In genomic region chr2:157127249-157128012, GRCh38 we compare ENCODE assay signal across 34 cellular contexts.
"Had no signal": no experiment of that assay in that cellular context is flagged by ENCODE, and none has a peak within 500 bp of the region (broad histone marks: within the 10 kb centered on the region; RNA-seq: fewer than 3 reads in every experiment).

No MANE protein-coding gene starts in this region.

- H3K4me1 ChIP-seq: ascending aorta, Peyer's patch, SJSA1 had no signal

- H3K9me3 ChIP-seq: ascending aorta, Peyer's patch, SJSA1, SK-N-SH had no signal

- H3K27me3 Mint-ChIP-seq: activated CD8-positive, alpha-beta T cell treated with anti-CD3 and anti-CD28 coated beads for 36 hours; activated naive CD8-positive, alpha-beta T cell treated with anti-CD3 and anti-CD28 coated beads for 36 hours had no signal

- ATAC-seq: activated CD8-positive, alpha-beta T cell treated with anti-CD3 and anti-CD28 coated beads for 36 hours; activated T-cell treated with anti-CD3 and anti-CD28 coated beads, Interleukin-2, amount 50 U/mL, for 72 hours; activated T-helper 17 cell treated with anti-CD3 and anti-CD28 coated beads, Interleukin-2, amount 50 U/mL, for 72 hours; PC-3 had no signal

- H3K36me3 Mint-ChIP-seq: activated naive CD8-positive, alpha-beta T cell treated with anti-CD3 and anti-CD28 coated beads for 36 hours had no signal

- H3K36me3 ChIP-seq: ascending aorta, Peyer's patch, SJSA1 had no signal

- H3K27ac Mint-ChIP-seq: activated CD4-positive, alpha-beta T cell treated with anti-CD3 and anti-CD28 coated beads, Interleukin-2, amount 10 ng/mL, durations not matched to agents 24 days and 14 days; activated CD8-positive, alpha-beta T cell treated with anti-CD3 and anti-CD28 coated beads for 36 hours; activated naive CD8-positive, alpha-beta T cell treated with anti-CD3 and anti-CD28 coated beads for 36 hours; activated T-cell treated with anti-CD3 and anti-CD28 coated beads, Interleukin-2, amount 50 U/mL, for 72 hours; activated T-helper 17 cell treated with anti-CD3 and anti-CD28 coated beads, Interleukin-2, amount 50 U/mL, for 72 hours; T-helper 1 cell treated with Interleukin-12 subunit alpha and Interleukin-12 subunit beta and Interleukin-4 antibody, amounts not matched to agents 30 μg/mL and 1 μg/mL, for 36 hours; T-helper 2 cell treated with Interferon-gamma antibody and Interleukin-4, amounts not matched to agents 5 μg/mL and 100 μg/mL, for 36 hours had no signal

- H3K9me3 Mint-ChIP-seq: activated CD4-positive, alpha-beta T cell treated with anti-CD3 and anti-CD28 coated beads, Interleukin-2, amount 10 ng/mL, durations not matched to agents 24 days and 14 days; activated CD8-positive, alpha-beta T cell treated with anti-CD3 and anti-CD28 coated beads for 36 hours; activated T-helper 17 cell treated with anti-CD3 and anti-CD28 coated beads, Interleukin-2, amount 50 U/mL, for 72 hours; T-helper 1 cell treated with Interleukin-12 subunit alpha and Interleukin-12 subunit beta and Interleukin-4 antibody, amounts not matched to agents 30 μg/mL and 1 μg/mL, for 36 hours; T-helper 2 cell treated with Interferon-gamma antibody and Interleukin-4, amounts not matched to agents 5 μg/mL and 100 μg/mL, for 36 hours had no signal

- H3K9ac ChIP-seq: SK-N-SH had no signal

- H3K4me1 Mint-ChIP-seq: activated CD4-positive, alpha-beta T cell treated with anti-CD3 and anti-CD28 coated beads, Interleukin-2, amount 10 ng/mL, durations not matched to agents 24 days and 14 days; activated naive CD8-positive, alpha-beta T cell treated with anti-CD3 and anti-CD28 coated beads for 36 hours; activated T-helper 17 cell treated with anti-CD3 and anti-CD28 coated beads, Interleukin-2, amount 50 U/mL, for 72 hours had no signal

- DNase-seq: activated CD4-positive, alpha-beta T cell treated with anti-CD3 and anti-CD28 coated beads, Interleukin-2, amount 10 ng/mL, durations not matched to agents 24 days and 14 days; activated CD4-positive, alpha-beta T cell treated with anti-CD3 and anti-CD28 coated beads, Interleukin-2, amount 50 U/mL, for 4 hours; activated CD8-positive, alpha-beta T cell treated with anti-CD3 and anti-CD28 coated beads for 36 hours; activated effector memory CD4-positive, alpha-beta T cell treated with anti-CD3 and anti-CD28 coated beads, Interleukin-2, amount 50 U/mL, for 16 hours; activated naive CD4-positive, alpha-beta T cell; activated naive CD4-positive, alpha-beta T cell treated with anti-CD3 and anti-CD28 coated beads, Interleukin-2, amount 50 U/mL, for 16 hours; activated naive CD8-positive, alpha-beta T cell treated with anti-CD3 and anti-CD28 coated beads for 36 hours; activated T-cell treated with anti-CD3 and anti-CD28 coated beads, Interleukin-2, amount 50 U/mL, for 1 hour; activated T-cell treated with anti-CD3 and anti-CD28 coated beads, Interleukin-2, amount 50 U/mL, for 72 hours; caudate nucleus; cerebellar nuclear complex; Kasumi-1; MM.1S; MV-4-11; NCI-H1092; NCI-H1436 treated with DMSO at 0.1 percent for 48 hours; NCI-H187; NCI-H2029 treated with DMSO at 0.1 percent for 48 hours; NCI-H2107; NCI-H2171; NCI-H510A; NCI-H526; NCI-H748 treated with DMSO at 0.1 percent for 48 hours; NK-92 treated with Interleukin-12 subunit alpha and Interleukin-12 subunit beta, amount 100 ng/mL, for 24 hours; PC-3; Peyer's patch; RPMI8226; SHP77 treated with DMSO at 0.1 percent for 48 hours; SK-N-SH had no signal

- H3K4me3 Mint-ChIP-seq: activated CD4-positive, alpha-beta T cell treated with anti-CD3 and anti-CD28 coated beads, Interleukin-2, amount 10 ng/mL, durations not matched to agents 24 days and 14 days; activated CD8-positive, alpha-beta T cell treated with anti-CD3 and anti-CD28 coated beads for 36 hours; activated naive CD8-positive, alpha-beta T cell treated with anti-CD3 and anti-CD28 coated beads for 36 hours; activated T-cell treated with anti-CD3 and anti-CD28 coated beads, Interleukin-2, amount 50 U/mL, for 72 hours; activated T-helper 17 cell treated with anti-CD3 and anti-CD28 coated beads, Interleukin-2, amount 50 U/mL, for 72 hours; T-helper 1 cell treated with Interleukin-12 subunit alpha and Interleukin-12 subunit beta and Interleukin-4 antibody, amounts not matched to agents 30 μg/mL and 1 μg/mL, for 36 hours; T-helper 2 cell treated with Interferon-gamma antibody and Interleukin-4, amounts not matched to agents 5 μg/mL and 100 μg/mL, for 36 hours had no signal

- H3K27me3 ChIP-seq: ascending aorta, Peyer's patch, SJSA1 had no signal

- H3K4me2 ChIP-seq: SK-N-SH had no signal

- H3K4me3 ChIP-seq: ascending aorta, Peyer's patch, SJSA1 had no signal

- H3K27ac ChIP-seq: ascending aorta, Peyer's patch, SJSA1 had no signal
